9 cellular contexts compared by ENCODE assay signal in the genomic region with DNA sequence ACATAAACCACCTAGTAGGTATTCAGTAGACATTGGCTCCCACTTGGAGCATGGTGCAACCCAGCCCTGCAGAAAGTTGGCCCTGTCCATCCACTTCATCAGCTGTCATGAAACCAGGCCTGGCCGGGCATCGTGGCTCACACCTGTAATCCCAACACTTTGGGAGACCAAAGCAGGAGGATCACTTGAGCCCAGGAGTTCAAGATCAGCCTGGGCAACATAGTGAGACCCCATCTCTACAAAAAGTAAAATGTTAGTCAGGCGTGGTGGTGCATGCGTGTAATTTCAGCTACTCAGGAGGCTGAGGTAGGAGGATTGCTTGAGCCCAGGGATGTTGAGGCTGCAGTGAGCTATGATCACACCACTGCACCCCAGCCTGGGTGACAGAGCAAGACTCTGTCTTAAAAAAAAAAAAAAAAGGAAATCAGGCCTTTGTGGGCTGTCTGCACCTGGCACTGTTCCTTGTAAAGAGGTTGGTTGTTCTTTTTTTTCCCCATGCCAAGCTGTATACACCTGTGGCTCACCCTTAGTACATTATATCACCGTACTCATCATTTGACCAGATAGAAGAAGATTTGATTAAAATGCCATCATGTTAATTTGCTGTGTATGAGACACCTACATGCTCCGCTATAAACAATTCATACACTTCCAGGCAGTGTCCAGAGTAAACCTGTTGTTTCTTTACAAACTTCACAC. TPM values are rescaled to one million over a fixed set of nuclear protein-coding genes. Genes with fewer than 3 reads are reported as not detected.
DNase-seq lines count a peak whose midpoint lies in the region; ATAC-seq and TF ChIP-seq lines count a peak whose summit lies in the region.
"Had no signal": no experiment of that assay in that cellular context is flagged by ENCODE, and none has a peak within 500 bp of the region (broad histone marks: within the 10 kb centered on the region; RNA-seq: fewer than 3 reads in every experiment).

No MANE protein-coding gene starts in this region.

- H3K4me2 ChIP-seq in smooth muscle cell, result peak overlapping the region; percentile 60

- no peaks in the 10 kb centered on the region for H3F3A ChIP-seq in smooth muscle cell (ENCODE audit: low read depth)

- H4K20me1 ChIP-seq in smooth muscle cell (ENCODE audit: low read depth), result no peaks in the 10 kb centered on the region

- no peaks in the 10 kb centered on the region for H3K4me1 ChIP-seq in smooth muscle cell (ENCODE audit: low read depth)

- no peak overlapping the region for H2AFZ ChIP-seq in smooth muscle cell (ENCODE audit: low read depth)

- no peak overlapping the region for H3K9ac ChIP-seq in smooth muscle cell (ENCODE audit: low read depth)

- peaks cover under 1% of the 10 kb centered on the region for H3K27me3 ChIP-seq in smooth muscle cell (ENCODE audit: low read depth)

- H3K79me2 ChIP-seq in smooth muscle cell (ENCODE audit: low read depth), result no peaks in the 10 kb centered on the region

- DNase-seq in smooth muscle cell (lab: John Stamatoyannopoulos, UW; ENCODE audit: unreplicated experiment) (no peak), DMS 273 treated with DMSO at 0.1 percent for 48 hours (lab: John Stamatoyannopoulos, UW) (no peak), HuH-7 (ENCODE audit: low spot score) (no peak), NCI-H2107 treated with DMSO at 0.1 percent for 48 hours (lab: John Stamatoyannopoulos, UW; ENCODE audit: unreplicated experiment) (no peak)
- DNase-seq: kidney, SIG-M5 had no signal

- H3K4me3 ChIP-seq in smooth muscle cell, result no peak overlapping the region

- H3K9me3 ChIP-seq in KOPT-K1 (ENCODE audit: insufficient read depth, low read length, poor library complexity, severe bottlenecking), result no peaks in the 10 kb centered on the region
- no peaks in the 10 kb centered on the region for H3K9me3 ChIP-seq in smooth muscle cell (replicated peaks; ENCODE audit: low read depth)

- peak; percentile 3 for ATAC-seq in GM19395 (IDR thresholded peaks at IDR 0.05; ENCODE audit: unreplicated experiment)

- WGBS in smooth muscle cell (ENCODE audit: low lambda C conversion rate), result 95% methylated on average over 6 of the region's 6 CpGs

- H3K36me3 ChIP-seq in KOPT-K1 (ENCODE audit: insufficient read depth, low read length) (no peaks in the 10 kb centered on the region), smooth muscle cell (ENCODE audit: low read depth) (no peaks in the 10 kb centered on the region)

- H3K27ac ChIP-seq in KOPT-K1 (ENCODE audit: low read depth, low read length, poor library complexity, severe bottlenecking), result peak overlapping the region; percentile 70
- H3K27ac ChIP-seq in cingulate gyrus (ENCODE audit: low read depth, low read length), result peak overlapping the region; percentile 10
- peak overlapping the region; percentile 39 for H3K27ac ChIP-seq in smooth muscle cell (ENCODE audit: low read depth)

- TF ChIP-seq CTCF in smooth muscle cell (IDR thresholded peaks at IDR 0.05; ENCODE audit: borderline replicate concordance, insufficient read depth, poor library complexity, severe bottlenecking), result no peak

RNA-seq across cellular contexts. Expression of gene GRID1, which starts 45.4 kb away (rescaled TPM):
- 7.4 and 7.5 TPM in 2 replicates for total RNA-seq in smooth muscle cell
- 3.1 and 4.4 TPM in 2 replicates for polyA plus RNA-seq in smooth muscle cell

Comparison
In these comparisons a context has a peak if more than half of its experiments do, and no peak if none do; other contexts are left out.
1. H3K27ac ChIP-seq: peak in every context shown above with its lines; median percentile 70 in KOPT-K1; 39 in smooth muscle cell; 10 in cingulate gyrus.